Comparison of ENCODE assay signal across 1 cellular context in the genomic region with DNA sequence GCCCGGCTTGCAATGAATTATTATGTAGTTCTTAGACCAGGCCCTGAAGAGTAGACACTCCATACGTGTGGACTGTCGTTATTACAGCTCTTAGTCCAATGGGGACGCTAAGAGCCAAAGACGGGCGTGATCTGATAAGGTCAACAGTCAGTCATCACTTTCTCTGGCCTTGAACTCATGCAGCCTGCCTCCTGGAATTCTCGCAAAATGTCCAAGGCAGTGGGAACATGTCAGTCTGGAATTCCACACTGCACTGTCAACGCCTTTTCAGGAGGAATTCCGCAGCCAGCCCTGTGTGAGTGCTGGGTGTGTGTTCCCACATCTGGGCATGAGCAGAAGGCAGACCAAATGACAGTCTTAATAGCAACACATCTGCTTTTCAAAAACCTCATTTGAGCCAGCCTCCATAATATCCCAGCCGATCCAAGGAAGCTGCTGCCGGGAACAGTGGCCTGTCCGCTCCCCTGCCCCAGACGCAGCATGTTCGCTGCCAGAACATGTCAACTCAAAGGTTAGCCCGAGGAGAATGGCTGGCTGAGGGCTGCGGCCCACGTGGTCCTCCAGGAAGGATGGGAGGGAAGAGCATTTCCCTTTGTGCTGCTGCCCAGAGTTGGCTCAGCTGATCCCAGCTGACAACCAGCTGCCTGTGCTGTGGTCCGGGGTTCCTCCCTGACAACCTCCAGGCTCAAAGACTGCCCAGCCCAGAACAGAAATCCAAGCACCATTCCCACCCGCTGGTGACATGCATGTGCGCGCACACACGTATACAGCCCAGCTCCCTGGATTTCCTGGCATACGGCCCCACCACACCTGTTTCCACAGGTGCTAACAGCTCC.
TF ChIP-seq lines count a peak whose summit lies in the region.

No MANE protein-coding gene starts in this region.

TF ChIP-seq in HepG2, 621 proteins besides CTCF, POLR2A, EP300 and RAD21 (continued from another document and continues in another):
- TF ChIP-seq, protein P1, sequence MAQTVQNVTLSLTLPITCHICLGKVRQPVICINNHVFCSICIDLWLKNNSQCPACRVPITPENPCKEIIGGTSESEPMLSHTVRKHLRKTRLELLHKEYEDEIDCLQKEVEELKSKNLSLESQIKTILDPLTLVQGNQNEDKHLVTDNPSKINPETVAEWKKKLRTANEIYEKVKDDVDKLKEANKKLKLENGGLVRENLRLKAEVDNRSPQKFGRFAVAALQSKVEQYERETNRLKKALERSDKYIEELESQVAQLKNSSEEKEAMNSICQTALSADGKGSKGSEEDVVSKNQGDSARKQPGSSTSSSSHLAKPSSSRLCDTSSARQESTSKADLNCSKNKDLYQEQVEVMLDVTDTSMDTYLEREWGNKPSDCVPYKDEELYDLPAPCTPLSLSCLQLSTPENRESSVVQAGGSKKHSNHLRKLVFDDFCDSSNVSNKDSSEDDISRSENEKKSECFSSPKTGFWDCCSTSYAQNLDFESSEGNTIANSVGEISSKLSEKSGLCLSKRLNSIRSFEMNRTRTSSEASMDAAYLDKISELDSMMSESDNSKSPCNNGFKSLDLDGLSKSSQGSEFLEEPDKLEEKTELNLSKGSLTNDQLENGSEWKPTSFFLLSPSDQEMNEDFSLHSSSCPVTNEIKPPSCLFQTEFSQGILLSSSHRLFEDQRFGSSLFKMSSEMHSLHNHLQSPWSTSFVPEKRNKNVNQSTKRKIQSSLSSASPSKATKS (CRISPR knock-in tag; IDR thresholded peaks at IDR 0.05), result no peak
- TF ChIP-seq ZNF577 (CRISPR knock-in tag; IDR thresholded peaks at IDR 0.05; ENCODE audit: borderline replicate concordance, low read depth), result no peak
- TF ChIP-seq NR1H2 (CRISPR knock-in tag; IDR thresholded peaks at IDR 0.05; ENCODE audit: borderline replicate concordance, low read depth), result 0 out of 2 replicates have a peak, but pooled peaks have one; percentile 64
- TF ChIP-seq RARA (CRISPR knock-in tag; IDR thresholded peaks at IDR 0.05), result peak; percentile 90
- no peak for TF ChIP-seq SMAD1 (CRISPR knock-in tag; IDR thresholded peaks at IDR 0.05; ENCODE audit: borderline replicate concordance, low read depth)
- TF ChIP-seq, protein P2, sequence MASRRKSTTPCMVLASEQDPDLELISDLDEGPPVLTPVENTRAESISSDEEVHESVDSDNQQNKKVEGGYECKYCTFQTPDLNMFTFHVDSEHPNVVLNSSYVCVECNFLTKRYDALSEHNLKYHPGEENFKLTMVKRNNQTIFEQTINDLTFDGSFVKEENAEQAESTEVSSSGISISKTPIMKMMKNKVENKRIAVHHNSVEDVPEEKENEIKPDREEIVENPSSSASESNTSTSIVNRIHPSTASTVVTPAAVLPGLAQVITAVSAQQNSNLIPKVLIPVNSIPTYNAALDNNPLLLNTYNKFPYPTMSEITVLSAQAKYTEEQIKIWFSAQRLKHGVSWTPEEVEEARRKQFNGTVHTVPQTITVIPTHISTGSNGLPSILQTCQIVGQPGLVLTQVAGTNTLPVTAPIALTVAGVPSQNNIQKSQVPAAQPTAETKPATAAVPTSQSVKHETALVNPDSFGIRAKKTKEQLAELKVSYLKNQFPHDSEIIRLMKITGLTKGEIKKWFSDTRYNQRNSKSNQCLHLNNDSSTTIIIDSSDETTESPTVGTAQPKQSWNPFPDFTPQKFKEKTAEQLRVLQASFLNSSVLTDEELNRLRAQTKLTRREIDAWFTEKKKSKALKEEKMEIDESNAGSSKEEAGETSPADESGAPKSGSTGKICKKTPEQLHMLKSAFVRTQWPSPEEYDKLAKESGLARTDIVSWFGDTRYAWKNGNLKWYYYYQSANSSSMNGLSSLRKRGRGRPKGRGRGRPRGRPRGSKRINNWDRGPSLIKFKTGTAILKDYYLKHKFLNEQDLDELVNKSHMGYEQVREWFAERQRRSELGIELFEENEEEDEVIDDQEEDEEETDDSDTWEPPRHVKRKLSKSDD (CRISPR knock-in tag; IDR thresholded peaks at IDR 0.05; ENCODE audit: low read depth), result 0 out of 2 replicates have a peak, but pooled peaks have one; percentile 36
- no peak for TF ChIP-seq ONECUT2 (CRISPR knock-in tag; IDR thresholded peaks at IDR 0.05)
- TF ChIP-seq, protein P3, sequence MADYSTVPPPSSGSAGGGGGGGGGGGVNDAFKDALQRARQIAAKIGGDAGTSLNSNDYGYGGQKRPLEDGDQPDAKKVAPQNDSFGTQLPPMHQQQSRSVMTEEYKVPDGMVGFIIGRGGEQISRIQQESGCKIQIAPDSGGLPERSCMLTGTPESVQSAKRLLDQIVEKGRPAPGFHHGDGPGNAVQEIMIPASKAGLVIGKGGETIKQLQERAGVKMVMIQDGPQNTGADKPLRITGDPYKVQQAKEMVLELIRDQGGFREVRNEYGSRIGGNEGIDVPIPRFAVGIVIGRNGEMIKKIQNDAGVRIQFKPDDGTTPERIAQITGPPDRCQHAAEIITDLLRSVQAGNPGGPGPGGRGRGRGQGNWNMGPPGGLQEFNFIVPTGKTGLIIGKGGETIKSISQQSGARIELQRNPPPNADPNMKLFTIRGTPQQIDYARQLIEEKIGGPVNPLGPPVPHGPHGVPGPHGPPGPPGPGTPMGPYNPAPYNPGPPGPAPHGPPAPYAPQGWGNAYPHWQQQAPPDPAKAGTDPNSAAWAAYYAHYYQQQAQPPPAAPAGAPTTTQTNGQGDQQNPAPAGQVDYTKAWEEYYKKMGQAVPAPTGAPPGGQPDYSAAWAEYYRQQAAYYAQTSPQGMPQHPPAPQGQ (CRISPR knock-in tag; IDR thresholded peaks at IDR 0.05; ENCODE audit: borderline replicate concordance), result no peak
- no peak for TF ChIP-seq REPIN1 (CRISPR knock-in tag; IDR thresholded peaks at IDR 0.05; ENCODE audit: borderline replicate concordance, low read depth)
- TF ChIP-seq NFKB2 (CRISPR knock-in tag; IDR thresholded peaks at IDR 0.05; ENCODE audit: borderline replicate concordance), result 0 out of 2 replicates have a peak, but pooled peaks have one; percentile 27
- TF ChIP-seq GPN1 (CRISPR knock-in tag; IDR thresholded peaks at IDR 0.05; ENCODE audit: borderline replicate concordance), result no peak
- TF ChIP-seq, protein P4, sequence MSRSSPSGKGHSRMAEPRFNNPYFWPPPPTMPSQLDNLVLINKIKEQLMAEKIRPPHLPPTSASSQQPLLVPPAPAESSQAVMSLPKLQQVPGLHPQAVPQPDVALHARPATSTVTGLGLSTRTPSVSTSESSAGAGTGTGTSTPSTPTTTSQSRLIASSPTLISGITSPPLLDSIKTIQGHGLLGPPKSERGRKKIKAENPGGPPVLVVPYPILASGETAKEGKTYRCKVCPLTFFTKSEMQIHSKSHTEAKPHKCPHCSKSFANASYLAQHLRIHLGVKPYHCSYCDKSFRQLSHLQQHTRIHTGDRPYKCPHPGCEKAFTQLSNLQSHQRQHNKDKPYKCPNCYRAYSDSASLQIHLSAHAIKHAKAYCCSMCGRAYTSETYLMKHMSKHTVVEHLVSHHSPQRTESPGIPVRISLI (CRISPR knock-in tag; IDR thresholded peaks at IDR 0.05; ENCODE audit: borderline replicate concordance), result no peak
- no peak for TF ChIP-seq PRMT3 (CRISPR knock-in tag; IDR thresholded peaks at IDR 0.05; ENCODE audit: borderline replicate concordance, low read depth)
- TF ChIP-seq SMAD9 (CRISPR knock-in tag; IDR thresholded peaks at IDR 0.05), result no peak
- TF ChIP-seq, protein P5, sequence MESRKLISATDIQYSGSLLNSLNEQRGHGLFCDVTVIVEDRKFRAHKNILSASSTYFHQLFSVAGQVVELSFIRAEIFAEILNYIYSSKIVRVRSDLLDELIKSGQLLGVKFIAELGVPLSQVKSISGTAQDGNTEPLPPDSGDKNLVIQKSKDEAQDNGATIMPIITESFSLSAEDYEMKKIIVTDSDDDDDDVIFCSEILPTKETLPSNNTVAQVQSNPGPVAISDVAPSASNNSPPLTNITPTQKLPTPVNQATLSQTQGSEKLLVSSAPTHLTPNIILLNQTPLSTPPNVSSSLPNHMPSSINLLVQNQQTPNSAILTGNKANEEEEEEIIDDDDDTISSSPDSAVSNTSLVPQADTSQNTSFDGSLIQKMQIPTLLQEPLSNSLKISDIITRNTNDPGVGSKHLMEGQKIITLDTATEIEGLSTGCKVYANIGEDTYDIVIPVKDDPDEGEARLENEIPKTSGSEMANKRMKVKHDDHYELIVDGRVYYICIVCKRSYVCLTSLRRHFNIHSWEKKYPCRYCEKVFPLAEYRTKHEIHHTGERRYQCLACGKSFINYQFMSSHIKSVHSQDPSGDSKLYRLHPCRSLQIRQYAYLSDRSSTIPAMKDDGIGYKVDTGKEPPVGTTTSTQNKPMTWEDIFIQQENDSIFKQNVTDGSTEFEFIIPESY (CRISPR knock-in tag; IDR thresholded peaks at IDR 0.05), result no peak
- TF ChIP-seq ELF3 (CRISPR knock-in tag; IDR thresholded peaks at IDR 0.05), result no peak
- TF ChIP-seq ZNF296 (CRISPR knock-in tag; conservative IDR thresholded peaks at IDR 0.05), result 0 out of 2 replicates have a peak, but pooled peaks have one; percentile 5
- TF ChIP-seq ATM (IDR thresholded peaks at IDR 0.05; ENCODE audit: borderline replicate concordance), result no peak
- TF ChIP-seq TCF7 (IDR thresholded peaks at IDR 0.05; ENCODE audit: low read depth), result no peak
- TF ChIP-seq, protein P6, sequence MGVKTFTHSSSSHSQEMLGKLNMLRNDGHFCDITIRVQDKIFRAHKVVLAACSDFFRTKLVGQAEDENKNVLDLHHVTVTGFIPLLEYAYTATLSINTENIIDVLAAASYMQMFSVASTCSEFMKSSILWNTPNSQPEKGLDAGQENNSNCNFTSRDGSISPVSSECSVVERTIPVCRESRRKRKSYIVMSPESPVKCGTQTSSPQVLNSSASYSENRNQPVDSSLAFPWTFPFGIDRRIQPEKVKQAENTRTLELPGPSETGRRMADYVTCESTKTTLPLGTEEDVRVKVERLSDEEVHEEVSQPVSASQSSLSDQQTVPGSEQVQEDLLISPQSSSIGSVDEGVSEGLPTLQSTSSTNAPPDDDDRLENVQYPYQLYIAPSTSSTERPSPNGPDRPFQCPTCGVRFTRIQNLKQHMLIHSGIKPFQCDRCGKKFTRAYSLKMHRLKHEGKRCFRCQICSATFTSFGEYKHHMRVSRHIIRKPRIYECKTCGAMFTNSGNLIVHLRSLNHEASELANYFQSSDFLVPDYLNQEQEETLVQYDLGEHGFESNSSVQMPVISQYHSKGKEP (CRISPR knock-in tag; IDR thresholded peaks at IDR 0.05), result no peak
- TF ChIP-seq, protein P7, sequence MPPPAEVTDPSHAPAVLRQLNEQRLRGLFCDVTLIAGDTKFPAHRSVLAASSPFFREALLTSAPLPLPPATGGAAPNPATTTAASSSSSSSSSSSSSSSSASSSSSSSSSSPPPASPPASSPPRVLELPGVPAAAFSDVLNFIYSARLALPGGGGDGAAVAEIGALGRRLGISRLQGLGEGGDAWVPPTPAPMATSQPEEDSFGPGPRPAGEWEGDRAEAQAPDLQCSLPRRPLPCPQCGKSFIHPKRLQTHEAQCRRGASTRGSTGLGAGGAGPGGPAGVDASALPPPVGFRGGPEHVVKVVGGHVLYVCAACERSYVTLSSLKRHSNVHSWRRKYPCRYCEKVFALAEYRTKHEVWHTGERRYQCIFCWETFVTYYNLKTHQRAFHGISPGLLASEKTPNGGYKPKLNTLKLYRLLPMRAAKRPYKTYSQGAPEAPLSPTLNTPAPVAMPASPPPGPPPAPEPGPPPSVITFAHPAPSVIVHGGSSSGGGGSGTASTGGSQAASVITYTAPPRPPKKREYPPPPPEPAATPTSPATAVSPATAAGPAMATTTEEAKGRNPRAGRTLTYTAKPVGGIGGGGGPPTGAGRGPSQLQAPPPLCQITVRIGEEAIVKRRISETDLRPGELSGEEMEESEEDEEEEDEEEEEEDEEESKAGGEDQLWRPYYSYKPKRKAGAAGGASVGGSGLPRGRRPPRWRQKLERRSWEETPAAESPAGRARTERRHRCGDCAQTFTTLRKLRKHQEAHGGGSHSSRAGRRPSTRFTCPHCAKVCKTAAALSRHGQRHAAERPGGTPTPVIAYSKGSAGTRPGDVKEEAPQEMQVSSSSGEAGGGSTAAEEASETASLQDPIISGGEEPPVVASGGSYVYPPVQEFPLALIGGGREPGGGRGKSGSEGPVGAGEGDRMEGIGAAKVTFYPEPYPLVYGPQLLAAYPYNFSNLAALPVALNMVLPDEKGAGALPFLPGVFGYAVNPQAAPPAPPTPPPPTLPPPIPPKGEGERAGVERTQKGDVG (CRISPR knock-in tag; IDR thresholded peaks at IDR 0.05; ENCODE audit: borderline replicate concordance), result 0 out of 2 replicates have a peak, but pooled peaks have one; percentile 68
- TF ChIP-seq, protein P8, sequence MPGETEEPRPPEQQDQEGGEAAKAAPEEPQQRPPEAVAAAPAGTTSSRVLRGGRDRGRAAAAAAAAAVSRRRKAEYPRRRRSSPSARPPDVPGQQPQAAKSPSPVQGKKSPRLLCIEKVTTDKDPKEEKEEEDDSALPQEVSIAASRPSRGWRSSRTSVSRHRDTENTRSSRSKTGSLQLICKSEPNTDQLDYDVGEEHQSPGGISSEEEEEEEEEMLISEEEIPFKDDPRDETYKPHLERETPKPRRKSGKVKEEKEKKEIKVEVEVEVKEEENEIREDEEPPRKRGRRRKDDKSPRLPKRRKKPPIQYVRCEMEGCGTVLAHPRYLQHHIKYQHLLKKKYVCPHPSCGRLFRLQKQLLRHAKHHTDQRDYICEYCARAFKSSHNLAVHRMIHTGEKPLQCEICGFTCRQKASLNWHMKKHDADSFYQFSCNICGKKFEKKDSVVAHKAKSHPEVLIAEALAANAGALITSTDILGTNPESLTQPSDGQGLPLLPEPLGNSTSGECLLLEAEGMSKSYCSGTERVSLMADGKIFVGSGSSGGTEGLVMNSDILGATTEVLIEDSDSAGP (CRISPR knock-in tag; IDR thresholded peaks at IDR 0.05; ENCODE audit: borderline replicate concordance), result no peak
- TF ChIP-seq, protein P9, sequence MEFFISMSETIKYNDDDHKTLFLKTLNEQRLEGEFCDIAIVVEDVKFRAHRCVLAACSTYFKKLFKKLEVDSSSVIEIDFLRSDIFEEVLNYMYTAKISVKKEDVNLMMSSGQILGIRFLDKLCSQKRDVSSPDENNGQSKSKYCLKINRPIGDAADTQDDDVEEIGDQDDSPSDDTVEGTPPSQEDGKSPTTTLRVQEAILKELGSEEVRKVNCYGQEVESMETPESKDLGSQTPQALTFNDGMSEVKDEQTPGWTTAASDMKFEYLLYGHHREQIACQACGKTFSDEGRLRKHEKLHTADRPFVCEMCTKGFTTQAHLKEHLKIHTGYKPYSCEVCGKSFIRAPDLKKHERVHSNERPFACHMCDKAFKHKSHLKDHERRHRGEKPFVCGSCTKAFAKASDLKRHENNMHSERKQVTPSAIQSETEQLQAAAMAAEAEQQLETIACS (CRISPR knock-in tag; IDR thresholded peaks at IDR 0.05), result no peak
- TF ChIP-seq TEAD3 (CRISPR knock-in tag; optimal IDR thresholded peaks at IDR 0.05; ENCODE audit: borderline replicate concordance), result peak; percentile 79
- 0 out of 2 replicates have a peak, but pooled peaks have one; percentile 12 for TF ChIP-seq FOSL2 (CRISPR knock-in tag; IDR thresholded peaks at IDR 0.05)
- no peak for TF ChIP-seq KDM6A (CRISPR knock-in tag; IDR thresholded peaks at IDR 0.05; ENCODE audit: low read depth)
- no peak for TF ChIP-seq BHLHE40 (IDR thresholded peaks at IDR 0.05; ENCODE audit: low read length)
